21 cellular contexts compared by ENCODE assay signal in the genomic region with DNA sequence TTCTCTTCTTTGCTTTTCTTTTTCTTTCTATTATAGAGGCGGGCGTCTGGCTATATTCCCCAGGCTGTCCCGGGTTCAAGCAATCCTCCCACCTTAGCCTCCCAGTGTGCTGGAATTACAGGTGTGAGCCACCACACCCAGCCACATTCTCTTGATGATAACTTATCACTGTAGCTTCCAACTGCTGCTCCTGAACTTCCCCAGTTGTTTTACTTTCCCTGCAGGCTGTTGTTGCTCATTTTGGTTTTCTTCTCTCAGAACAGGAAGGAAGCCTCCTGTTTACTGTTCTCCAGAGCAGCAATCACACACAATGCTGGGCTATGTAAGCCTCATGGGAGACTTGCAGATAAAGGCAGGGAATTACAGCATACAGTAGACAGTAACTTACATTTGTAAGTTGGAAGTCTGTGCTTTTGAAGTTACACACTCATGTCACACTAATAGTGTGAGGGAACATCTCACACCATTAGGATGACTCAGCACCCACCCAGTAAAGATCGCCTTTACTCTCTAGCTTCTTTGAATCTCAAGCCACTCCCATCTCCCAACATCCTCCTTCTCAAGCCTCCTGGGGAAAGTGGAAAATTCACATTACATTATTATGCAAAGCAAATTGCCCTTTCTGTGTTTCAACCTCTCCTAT.
DNase-seq lines count a peak whose midpoint lies in the region; ATAC-seq and TF ChIP-seq lines count a peak whose summit lies in the region.
"Had no signal": no experiment of that assay in that cellular context is flagged by ENCODE, and none has a peak within 500 bp of the region (broad histone marks: within the 10 kb centered on the region; RNA-seq: fewer than 3 reads in every experiment).

No MANE protein-coding gene starts in this region.

- ATAC-seq in WTC11 (peak; percentile 43), HG02678 (IDR thresholded peaks at IDR 0.05; ENCODE audit: unreplicated experiment) (no peak)
- ATAC-seq in activated naive CD4-positive, alpha-beta T cell treated with anti-CD3 and anti-CD28 coated beads, Interleukin-2, amount 50 U/mL, for 72 hours: no peak
- ATAC-seq: heart right ventricle, pancreas, T-cell had no signal

- POLR2A ChIA-PET in A673 (lab: Charles Lee; ENCODE audit: low non-redundant PET): no interaction called here
- POLR2A ChIA-PET in WTC11 (lab: Charles Lee): interaction anchor here (0.5 kb wide), 1 partner anchor 865 kb away, joined by 3 read pairs; no protein-coding TSS in a partner anchor

- BruUV-seq in A673 (replicated peaks; lab: Mats Ljungman, UMichigan): no TSS peak

- H3K36me3 ChIP-seq in A673 (ENCODE audit: insufficient read depth, low read length, poor library complexity, severe bottlenecking) (no peaks in the 10 kb centered on the region), HUES48 (ENCODE audit: control insufficient read depth, insufficient read depth, low read length) (no peaks in the 10 kb centered on the region), iPS-20b (ENCODE audit: insufficient read depth, low read depth, low read length) (no peaks in the 10 kb centered on the region), uterus (no peaks in the 10 kb centered on the region)
- H3K36me3 ChIP-seq: heart right ventricle, pancreas, sigmoid colon had no signal

- H3K4me3 Mint-ChIP-seq in WTC11: peak overlapping the region; percentile 30
- H3K4me3 Mint-ChIP-seq: B cell, brain, naive B cell, T-cell had no signal

- H3K9ac ChIP-seq in HUES48 (ENCODE audit: low read depth, low read length): peak overlapping the region; percentile 57
- peak overlapping the region; percentile 88 for H3K9ac ChIP-seq in iPS-20b (ENCODE audit: low read depth, low read length)

- no peaks in the 10 kb centered on the region for H3K36me3 Mint-ChIP-seq in WTC11
- H3K36me3 Mint-ChIP-seq in activated naive CD4-positive, alpha-beta T cell treated with anti-CD3 and anti-CD28 coated beads, Interleukin-2, amount 50 U/mL, for 72 hours: peaks cover 0 to 9% of the 10 kb centered on the region in 2 donors
- H3K36me3 Mint-ChIP-seq: brain, naive B cell, T-cell had no signal

- no peaks in the 10 kb centered on the region for H3K9me3 Mint-ChIP-seq in WTC11
- H3K9me3 Mint-ChIP-seq in activated naive CD4-positive, alpha-beta T cell treated with anti-CD3 and anti-CD28 coated beads, Interleukin-2, amount 50 U/mL, for 72 hours: peaks cover 18 to 26% of the 10 kb centered on the region in 2 donors
- H3K9me3 Mint-ChIP-seq: brain had no signal

- intact Hi-C loops in A673 (cut with micrococcal nuclease; ENCODE audit: unreplicated experiment): no loop called here
- intact Hi-C loops in uterus (cut with DNase I; ENCODE audit: low total_unique reads): no loop called here

- peaks cover 58% of the 10 kb centered on the region for H3K4me1 Mint-ChIP-seq in WTC11
- H3K4me1 Mint-ChIP-seq: B cell, naive B cell, T-cell had no signal

- no peak for TF ChIP-seq POLR2A in uterus (IDR thresholded peaks at IDR 0.05)

- no peaks in the 10 kb centered on the region for H3K27me3 ChIP-seq in A673 (replicated peaks; ENCODE audit: insufficient read depth, low read depth, low read length, poor library complexity)
- no peaks in the 10 kb centered on the region for H3K27me3 ChIP-seq in HUES48 (ENCODE audit: control insufficient read depth, insufficient read depth, low read length)
- H3K27me3 ChIP-seq in iPS-20b (ENCODE audit: insufficient read depth, low read length): no peaks in the 10 kb centered on the region
- no peaks in the 10 kb centered on the region for H3K27me3 ChIP-seq in uterus
- H3K27me3 ChIP-seq: heart right ventricle, pancreas, sigmoid colon had no signal

- CTCF ChIA-PET in A673 (lab: Charles Lee): no interaction called here
- CTCF ChIA-PET in WTC11 (lab: Charles Lee): no interaction called here

- H3K4me3 ChIP-seq in A673 (ENCODE audit: low read depth, low read length, poor library complexity, severe bottlenecking): no peak overlapping the region
- peak overlapping the region; percentile 31 for H3K4me3 ChIP-seq in HUES48 (ENCODE audit: low read depth, low read length)
- H3K4me3 ChIP-seq in iPS-20b (ENCODE audit: low read length): peak overlapping the region; percentile 55; the same call in 1 of the 2 replicates
- no peak overlapping the region for H3K4me3 ChIP-seq in uterus
- H3K4me3 ChIP-seq: heart right ventricle, pancreas, sigmoid colon had no signal

- H3K4me1 ChIP-seq in A673 (ENCODE audit: insufficient read depth, low read length, poor library complexity, severe bottlenecking) (peaks cover 8% of the 10 kb centered on the region), HUES48 (ENCODE audit: control insufficient read depth, insufficient read depth, low read length) (peaks cover 51% of the 10 kb centered on the region), iPS-20b (ENCODE audit: insufficient read depth, low read length) (peaks cover 42% of the 10 kb centered on the region), uterus (no peaks in the 10 kb centered on the region)
- H3K4me1 ChIP-seq: heart right ventricle, pancreas, sigmoid colon had no signal

- DNase-seq in A673 (ENCODE audit: low spot score): peak; percentile 34
- peak; percentile 23 for DNase-seq in WTC11 (ENCODE audit: low spot score)
- no peak for DNase-seq in uterus
- DNase-seq in activated naive CD4-positive, alpha-beta T cell treated with anti-CD3 and anti-CD28 coated beads, Interleukin-2, amount 50 U/mL, for 72 hours (ENCODE audit: low spot score in 2 of 2): no peak
- no peak for DNase-seq in activated CD4-positive, alpha-beta T cell treated with anti-CD3 and anti-CD28 coated beads, Interleukin-2, amount 50 U/mL, for 4 hours
- DNase-seq: activated CD4-positive, alpha-beta T cell treated with anti-CD3 and anti-CD28 coated beads for 4 hours; Calu3; heart right ventricle; kidney glomerular epithelial cell; naive B cell; NCI-H1436 treated with DMSO at 0.1 percent for 48 hours; pancreas; Right ventricle myocardium superior; sigmoid colon; T-cell had no signal

- no peaks in the 10 kb centered on the region for H3K9me3 ChIP-seq in A673 (ENCODE audit: low read depth, low read length, poor library complexity, severe bottlenecking)
- H3K9me3 ChIP-seq in HUES48 (ENCODE audit: control insufficient read depth, insufficient read depth, low read length): no peaks in the 10 kb centered on the region
- H3K9me3 ChIP-seq in iPS-20b (ENCODE audit: insufficient read depth, low read depth, low read length): no peaks in the 10 kb centered on the region
- no peaks in the 10 kb centered on the region for H3K9me3 ChIP-seq in uterus
- H3K9me3 ChIP-seq: heart right ventricle, pancreas, sigmoid colon had no signal

- TF ChIP-seq CTCF in A673 (conservative IDR thresholded peaks at IDR 0.05; ENCODE audit: low read depth, low read length) (no peak), WTC11 (IDR thresholded peaks at IDR 0.05) (no peak), uterus (IDR thresholded peaks at IDR 0.05) (no peak)

- no peaks in the 10 kb centered on the region for H3K27me3 Mint-ChIP-seq in WTC11 (ENCODE audit: low read depth)
- H3K27me3 Mint-ChIP-seq: B cell, naive B cell, T-cell had no signal

- H3K27ac ChIP-seq in A673 (ENCODE audit: low read depth, low read length, poor library complexity, severe bottlenecking) (no peak overlapping the region), HUES48 (ENCODE audit: low read depth, low read length) (peak overlapping the region; percentile 97), iPS-20b (ENCODE audit: low read length) (peak overlapping the region; percentile 97), uterus (no peak overlapping the region)
- H3K27ac ChIP-seq: heart right ventricle, pancreas, sigmoid colon had no signal

- H3K27ac Mint-ChIP-seq in WTC11: peak overlapping the region; percentile 98
- no peak overlapping the region for H3K27ac Mint-ChIP-seq in activated naive CD4-positive, alpha-beta T cell treated with anti-CD3 and anti-CD28 coated beads, Interleukin-2, amount 50 U/mL, for 72 hours
- H3K27ac Mint-ChIP-seq: activated T-helper 2 cell treated with anti-CD3 and anti-CD28 coated beads, Interferon-gamma antibody, Interleukin-2, Interleukin-4, amounts not matched to agents 10 μg/mL and 5 μg/mL and 100 μg/mL, durations not matched to agents 14 hours and 24 hours and 36 hours; B cell; naive B cell; T-cell had no signal

TF ChIP-seq in WTC11, 78 proteins besides CTCF, POLR2A, EP300 and RAD21 (continues in another document):
- TF ChIP-seq ZSCAN18 (CRISPR knock-in tag; IDR thresholded peaks at IDR 0.05): peak; percentile 26; the same call in 1 of the 2 replicates
- no peak for TF ChIP-seq ELF4 (CRISPR knock-in tag; IDR thresholded peaks at IDR 0.05; ENCODE audit: low read depth)
- peak; percentile 69; the same call in 1 of the 2 replicates for TF ChIP-seq ZBTB43 (CRISPR knock-in tag; IDR thresholded peaks at IDR 0.05)
- TF ChIP-seq SP1 (CRISPR knock-in tag; conservative IDR thresholded peaks at IDR 0.05): no peak; the same call in 1 of the 2 replicates
- TF ChIP-seq MAX (CRISPR knock-in tag; IDR thresholded peaks at IDR 0.05): 0 out of 2 replicates have a peak, but pooled peaks have one; percentile 15
- TF ChIP-seq ZNF138 (CRISPR knock-in tag; conservative IDR thresholded peaks at IDR 0.05): no peak
- TF ChIP-seq GTF2I (CRISPR knock-in tag; conservative IDR thresholded peaks at IDR 0.05): 0 out of 2 replicates have a peak, but pooled peaks have one; percentile 16

Comparison
In these comparisons a context has a peak if more than half of its experiments do, and no peak if none do; other contexts are left out.
1. DNase-seq: peak in A673 (single experiment) and WTC11 (single experiment); none in uterus (0 of 2), activated naive CD4-positive, alpha-beta T cell treated with anti-CD3 and anti-CD28 coated beads, Interleukin-2, amount 50 U/mL, for 72 hours (0 of 2) and activated CD4-positive, alpha-beta T cell treated with anti-CD3 and anti-CD28 coated beads, Interleukin-2, amount 50 U/mL, for 4 hours (0 of 2).
2. H3K27ac ChIP-seq: peak in HUES48 (single experiment) and iPS-20b (single experiment); none in A673 (single experiment) and uterus (0 of 2).
3. H3K4me3 ChIP-seq: peak in HUES48 (single experiment) and iPS-20b (single experiment); none in A673 (single experiment) and uterus (0 of 2).